Comparison of ENCODE assay signal across 11 cellular contexts in the genomic region with DNA sequence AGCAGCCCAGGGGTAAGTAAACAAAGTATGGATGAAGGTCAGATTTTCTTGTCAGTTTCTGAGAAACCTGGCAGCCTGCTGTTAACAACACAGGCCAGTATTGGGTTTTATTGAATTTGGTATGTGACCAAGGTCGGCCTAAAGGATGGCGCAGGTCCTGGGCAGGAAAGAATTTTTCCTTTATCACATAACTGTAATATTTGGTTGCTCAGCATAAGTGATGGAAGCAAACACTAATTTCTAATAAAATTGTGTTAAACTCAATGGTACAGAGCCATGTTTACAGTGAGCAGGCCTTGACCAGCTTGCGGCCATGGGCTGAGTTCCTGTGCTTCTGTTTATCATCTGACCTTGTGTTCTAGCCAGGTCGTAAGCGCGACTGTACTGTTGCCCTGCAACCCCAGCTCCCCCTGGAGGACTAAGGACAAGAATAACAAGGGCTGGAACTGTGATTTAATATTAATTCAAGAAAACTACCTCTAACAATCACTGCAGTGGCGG. TPM values are rescaled to one million over a fixed set of nuclear protein-coding genes. Genes with fewer than 3 reads are reported as not detected.
DNase-seq lines count a peak whose midpoint lies in the region; ATAC-seq and TF ChIP-seq lines count a peak whose summit lies in the region.
"Had no signal": no experiment of that assay in that cellular context is flagged by ENCODE, and none has a peak within 500 bp of the region (broad histone marks: within the 10 kb centered on the region; RNA-seq: fewer than 3 reads in every experiment).

No MANE protein-coding gene starts in this region.

- H3K4me3 ChIP-seq in WI38 (ENCODE audit: low read depth, low read length) = no peak overlapping the region
- H3K4me3 ChIP-seq in heart right ventricle = no peak overlapping the region
- H3K4me3 ChIP-seq in spleen = no peak overlapping the region

- DNase-seq in DMS 273 (lab: John Stamatoyannopoulos, UW; ENCODE audit: unreplicated experiment) (peak; percentile 37), DMS 273 treated with DMSO at 0.1 percent for 48 hours (lab: John Stamatoyannopoulos, UW) (no peak), heart right ventricle (no peak), spleen (no peak), NCI-H345 (lab: John Stamatoyannopoulos, UW) (no peak), EL (no peak)
- DNase-seq in activated T-cell treated with anti-CD3 and anti-CD28 coated beads, Interleukin-2, amount 50 U/mL, for 1 hour = no peak
- DNase-seq: activated CD4-positive, alpha-beta T cell treated with anti-CD3 and anti-CD28 coated beads, Interleukin-2, amount 10 ng/mL, durations not matched to agents 7 days and 5 days; effector CD4-positive, alpha-beta T cell had no signal

- TF ChIP-seq POLR2A in spleen (IDR thresholded peaks at IDR 0.05) = no peak

- H3K27ac ChIP-seq in heart right ventricle (peak overlapping the region; percentile 7 to 74 (median 40)), spleen (peak overlapping the region in 7 of 8 donors; percentile 66 to 98 (median 84))

- TF ChIP-seq CTCF in WI38 (IDR thresholded peaks at IDR 0.05; ENCODE audit: low read depth, low read length) = peak; percentile 16; the same call in 1 of the 2 replicates
- TF ChIP-seq CTCF in heart right ventricle (IDR thresholded peaks at IDR 0.05) = peak in 7 of 9 donors; percentile 27 to 56 (median 51)
- peak in 7 of 11 experiments; percentile 12 to 60 (median 37) for TF ChIP-seq CTCF in spleen (IDR thresholded peaks at IDR 0.05 in 8 of 11, conservative IDR thresholded peaks at IDR 0.05 in 3 of 11)

- H3K27me3 ChIP-seq in heart right ventricle (no peaks in the 10 kb centered on the region), spleen (replicated peaks in 1 of 7) (no peaks in the 10 kb centered on the region)

- H3K9me3 ChIP-seq in heart right ventricle (no peaks in the 10 kb centered on the region), spleen (no peaks in the 10 kb centered on the region)

- H3K4me1 ChIP-seq in heart right ventricle (peaks cover 15 to 56% (median 34%) of the 10 kb centered on the region in 9 donors), spleen (peaks cover 0 to 74% (median 42%) of the 10 kb centered on the region in 6 donors)

- ATAC-seq in heart right ventricle = peak in 6 of 8 donors; percentile 16 to 62 (median 59)

- intact Hi-C loops in heart right ventricle (cut with DNase I) = no loop called here
- intact Hi-C loops in spleen (cut with DNase I; ENCODE audit: low total_unique reads) = no loop called here

- WGBS in heart right ventricle, 2 donors = 47 to 50% methylated on average over 7 of the region's 7 CpGs
- WGBS in spleen, 5 donors = 64 to 75% (median 72%) methylated on average over 7 of the region's 7 CpGs

- peaks cover 8 to 100% (median 87%) of the 10 kb centered on the region in 9 donors for H3K36me3 ChIP-seq in heart right ventricle
- peaks cover 4 to 100% (median 95%) of the 10 kb centered on the region in 6 donors for H3K36me3 ChIP-seq in spleen

RNA-seq across cellular contexts. Expression of a gene that starts 10.5 kb away (rescaled TPM):
- 100 to 1,000 TPM; 144 to 176 (median 160) TPM for total RNA-seq in heart right ventricle
- 100 to 1,000 TPM in 1 of 2 donors, 10 to 100 TPM in 1; 66.4 to 149 TPM for polyA plus RNA-seq in heart right ventricle
- total RNA-seq in spleen = 10 to 100 TPM; 45.6 to 62.6 (median 49.0) TPM
- polyA plus RNA-seq in spleen = 10 to 100 TPM; 27.8 to 47.1 (median 38.7) TPM

RNA-seq across cellular contexts. Expression of a gene that starts 11.2 kb away (rescaled TPM):
- 10 to 100 TPM; 33.0 to 87.6 (median 45.8) TPM for total RNA-seq in heart right ventricle
- 10 to 100 TPM; 15.1 to 33.8 TPM for polyA plus RNA-seq in heart right ventricle
- total RNA-seq in spleen = 100 to 1,000 TPM in 4 of 7 donors, 10 to 100 TPM in 3; 83.8 to 154 (median 108) TPM
- 10 to 100 TPM; 15.2 to 34.2 (median 16.3) TPM for polyA plus RNA-seq in spleen

RNA-seq across cellular contexts. Expression of a gene that starts 11.5 kb away (rescaled TPM):
- total RNA-seq in heart right ventricle (10 to 100 TPM in 7 of 10 donors, 1 to 10 TPM in 3; 8.5 to 15.4 (median 10.8) TPM), spleen (10 to 100 TPM; 28.4 to 52.2 (median 31.1) TPM)
- polyA plus RNA-seq in heart right ventricle (10 to 100 TPM; 16.8 to 38.2 TPM), spleen (10 to 100 TPM; 46.8 to 52.8 (median 52.1) TPM)

RNA-seq across cellular contexts. Expression of a gene that starts 18.2 kb away (rescaled TPM):
- total RNA-seq in heart right ventricle = not detected
- not detected for polyA plus RNA-seq in heart right ventricle
- not detected for total RNA-seq in spleen
- not detected for polyA plus RNA-seq in spleen
- total RNA-seq: activated CD4-positive, alpha-beta T cell treated with anti-CD3 and anti-CD28 coated beads, Interleukin-2, amount 10 ng/mL, durations not matched to agents 7 days and 5 days; NCI-H460 had no signal

RNA-seq across cellular contexts. Expression of a gene that starts 23.3 kb away (rescaled TPM):
- total RNA-seq in heart right ventricle (100 to 1,000 TPM in 1 of 10 donors, 10 to 100 TPM in 9; 44.8 to 121 (median 67.0) TPM), spleen (1 to 10 TPM in 4 of 7 donors, under 1 TPM in 3; 0.84 to 4.0 (median 1.7) TPM)
- polyA plus RNA-seq in heart right ventricle (10 to 100 TPM; 26.3 to 27.8 TPM), spleen (1 to 10 TPM; 1.2 to 1.8 (median 1.4) TPM)
